In genomic region chr19:41627966-41628675, GRCh38 we compare ENCODE assay signal across 31 cellular contexts. TPM values are rescaled to one million over a fixed set of nuclear protein-coding genes. Genes with fewer than 3 reads are reported as not detected.
"Had no signal": no experiment of that assay in that cellular context is flagged by ENCODE, and none has a peak within 500 bp of the region (broad histone marks: within the 10 kb centered on the region; RNA-seq: fewer than 3 reads in every experiment).

No MANE protein-coding gene starts in this region.

- H3K4me3 Mint-ChIP-seq: mesothelial cell of epicardium; natural killer cell treated with Interleukin-12 subunit alpha and Interleukin-12 subunit beta and Interleukin-15 and Interleukin-18, amount 100 ng/mL, for 72 hours; neural crest cell had no signal

- H3K27ac ChIP-seq: colonic mucosa, gastrocnemius medialis, lower lobe of right lung, prostate gland, right atrium auricular region, testis, tibial artery had no signal

- H3K27me3 ChIP-seq: colonic mucosa, gastrocnemius medialis, right atrium auricular region, testis, upper lobe of left lung had no signal

- H3K27ac Mint-ChIP-seq: mesothelial cell of epicardium; natural killer cell treated with Interleukin-12 subunit alpha and Interleukin-12 subunit beta and Interleukin-15 and Interleukin-18, amount 100 ng/mL, for 72 hours had no signal

- H3K4me1 ChIP-seq: colonic mucosa, gastrocnemius medialis, prostate gland, right atrium auricular region, testis, tibial artery had no signal

- H3K9me3 ChIP-seq: colonic mucosa, gastrocnemius medialis, prostate gland, testis had no signal

- H3K4me3 ChIP-seq: colonic mucosa, gastrocnemius medialis, lower lobe of right lung, mucosa of descending colon, prostate gland, right atrium auricular region, smooth muscle cell, testis, tibial artery, upper lobe of left lung had no signal

- ATAC-seq: gastrocnemius medialis, left ventricle myocardium superior, mucosa of descending colon, sciatic nerve had no signal

- H3K36me3 Mint-ChIP-seq: mesothelial cell of epicardium had no signal

- H3K36me3 ChIP-seq: colonic mucosa, gastrocnemius medialis, lower lobe of right lung, prostate gland, right atrium auricular region, tibial artery, upper lobe of left lung had no signal

- H3K4me2 ChIP-seq: smooth muscle cell had no signal

- H3K9me3 Mint-ChIP-seq: natural killer cell treated with Interleukin-12 subunit alpha and Interleukin-12 subunit beta and Interleukin-15 and Interleukin-18, amount 100 ng/mL, for 72 hours had no signal

- H3K4me1 Mint-ChIP-seq: mesothelial cell of epicardium, naive B cell, neural crest cell had no signal

- DNase-seq: colonic mucosa; dermis blood vessel endothelial cell; effector memory CD4-positive, alpha-beta T cell; erythroblast; foreskin fibroblast; gastrocnemius medialis; left ventricle myocardium superior; lower lobe of right lung; mucosa of descending colon; naive B cell; nucleus accumbens; stimulated activated CD4-positive, alpha-beta T cell treated with anti-CD3 and anti-CD28 coated beads, Interleukin-12 subunit alpha, Interleukin-12 subunit beta, amount 100 ng/mL, for 4 hours; stimulated activated CD4-positive, alpha-beta T cell treated with anti-CD3 and anti-CD28 coated beads, Interleukin-1b, Interleukin-23, amount 100 ng/mL, for 48 hours; stimulated activated CD4-positive, alpha-beta T cell treated with anti-CD3 and anti-CD28 coated beads, Interleukin-4, amount 100 ng/mL, for 1 hour; stimulated activated CD8-positive, alpha-beta memory T cell treated with anti-CD3 and anti-CD28 coated beads, Interleukin-4, amount 100 ng/mL, for 48 hours; stimulated activated naive CD4-positive, alpha-beta T cell treated with Interleukin-2 at 50 U/mL for 16 hours; substantia nigra; testis; tibial artery; upper lobe of left lung had no signal

RNA-seq across cellular contexts. Expression of gene CEACAM4, which starts 1.2 kb away (rescaled TPM):
- total RNA-seq: chondrocyte; colonic mucosa; dermis blood vessel endothelial cell; glomerular endothelial cell; mesothelial cell of epicardium; natural killer cell treated with Interleukin-12 subunit alpha and Interleukin-12 subunit beta and Interleukin-15 and Interleukin-18, amount 100 ng/mL, for 72 hours; neural crest cell; osteocyte; smooth muscle cell had no signal
- polyA plus RNA-seq: keratinocyte, smooth muscle cell had no signal

RNA-seq across cellular contexts. Expression of gene CEACAM21, which starts 52.2 kb away (rescaled TPM):
- total RNA-seq: chondrocyte, mesothelial cell of epicardium, osteocyte, smooth muscle cell had no signal
- polyA plus RNA-seq: keratinocyte, smooth muscle cell had no signal

RNA-seq across cellular contexts. Expression of gene CEACAM7, which starts 59.9 kb away (rescaled TPM):
- total RNA-seq: chondrocyte; glomerular endothelial cell; left ventricle myocardium superior; lower lobe of right lung; mesothelial cell of epicardium; natural killer cell treated with Interleukin-12 subunit alpha and Interleukin-12 subunit beta and Interleukin-15 and Interleukin-18, amount 100 ng/mL, for 72 hours; neural crest cell; osteocyte; prostate gland; right atrium auricular region; sciatic nerve; smooth muscle cell had no signal
- polyA plus RNA-seq: keratinocyte, smooth muscle cell had no signal
